ENCODE assay signal across 8 cellular contexts in the genomic region with DNA sequence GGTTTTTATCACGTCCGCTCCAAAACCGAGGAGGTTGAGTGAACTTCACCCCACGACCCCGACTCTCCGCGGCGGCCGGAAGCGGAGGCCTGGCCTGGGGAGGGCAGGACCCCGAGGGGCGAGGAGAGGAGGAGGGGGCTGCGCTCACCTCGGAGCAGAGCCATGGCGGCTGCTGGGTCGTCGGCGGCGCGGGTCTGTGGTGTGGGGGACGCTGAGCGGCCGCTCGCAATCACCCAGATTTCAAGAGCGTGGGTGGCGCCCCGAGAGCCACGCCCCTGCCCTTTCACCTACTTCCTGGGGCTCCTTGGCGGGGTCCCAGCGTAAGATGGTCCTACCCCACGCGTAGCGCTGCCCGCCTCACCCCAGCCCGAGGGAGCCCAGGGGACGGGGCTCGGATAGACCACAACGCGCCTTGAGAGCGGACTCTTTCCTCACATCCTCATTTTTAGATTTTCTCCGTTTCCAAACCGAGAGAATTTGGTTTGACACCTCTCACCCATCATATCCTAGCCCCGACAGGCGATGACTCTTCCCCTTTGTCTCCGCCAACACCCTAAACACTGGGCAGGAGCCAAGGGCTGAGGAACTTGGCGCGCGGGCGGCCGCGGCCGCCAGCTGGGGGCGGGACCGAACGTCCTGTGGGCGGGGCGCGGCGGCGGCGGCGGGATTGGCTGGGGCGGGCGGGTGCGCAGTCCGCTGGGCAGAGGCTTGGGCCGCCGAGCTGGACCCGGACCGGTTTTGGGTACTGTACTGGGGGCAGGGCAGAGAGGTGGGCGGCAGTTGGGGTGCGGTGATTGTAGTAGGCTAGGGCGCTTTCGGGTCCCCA. TPM values are rescaled to one million over a fixed set of nuclear protein-coding genes. Genes with fewer than 3 reads are reported as not detected.
A peak's percentile ranks its signal among the peaks of the same experiment; 100 is the strongest.
DNase-seq lines count a peak whose midpoint lies in the region; ATAC-seq, FAIRE-seq and TF ChIP-seq lines count a peak whose summit lies in the region.

A gene with protein sequence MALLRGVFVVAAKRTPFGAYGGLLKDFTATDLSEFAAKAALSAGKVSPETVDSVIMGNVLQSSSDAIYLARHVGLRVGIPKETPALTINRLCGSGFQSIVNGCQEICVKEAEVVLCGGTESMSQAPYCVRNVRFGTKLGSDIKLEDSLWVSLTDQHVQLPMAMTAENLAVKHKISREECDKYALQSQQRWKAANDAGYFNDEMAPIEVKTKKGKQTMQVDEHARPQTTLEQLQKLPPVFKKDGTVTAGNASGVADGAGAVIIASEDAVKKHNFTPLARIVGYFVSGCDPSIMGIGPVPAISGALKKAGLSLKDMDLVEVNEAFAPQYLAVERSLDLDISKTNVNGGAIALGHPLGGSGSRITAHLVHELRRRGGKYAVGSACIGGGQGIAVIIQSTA (minus strand): TSS at position 213 of the 826 bp plus-strand sequence. CDS start 49 bp downstream, at position 164.

- peak within 1 kb of the TSS; percentile 93 for H3K27ac ChIP-seq in psoas muscle

- peaks cover 12% of the 10 kb centered on the region for H3K4me1 ChIP-seq in psoas muscle

- intact Hi-C loops in T-helper 1 cell treated with Interleukin-12 subunit alpha and Interleukin-12 subunit beta and Interleukin-4 antibody, amounts not matched to agents 30 ng/mL and 1 ng/mL, for 36 hours (cut with micrococcal nuclease) = loop anchor here (1.0 to 5.0 kb wide), 14 partner anchors 25 to 1883 kb away; a partner anchor contains a TSS
- intact Hi-C loops in left cardiac atrium (cut with DNase I) = no loop called here
- intact Hi-C loops in psoas muscle (cut with DNase I) = loop anchor here (10.0 kb wide), 3 partner anchors 319 to 461 kb away; a partner anchor contains a TSS

- H3K36me3 ChIP-seq in psoas muscle (ENCODE audit: insufficient read depth in 1 of 2, low read depth in 1 of 2) = peaks cover 0 to 4% of the 10 kb centered on the region in 2 donors

- 0 to 1% (median 0%) methylated on average over 59 to 74 of the region's 74 CpGs for WGBS in psoas muscle, 3 donors

- TF ChIP-seq CTCF in GM13976 (IDR thresholded peaks at IDR 0.05; ENCODE audit: borderline replicate concordance, control extremely low read depth, extremely low read depth, insufficient read depth, missing control alignments) (no peak), psoas muscle (IDR thresholded peaks at IDR 0.05) (no peak)

- peaks cover 12% of the 10 kb centered on the region for H3K9me3 ChIP-seq in psoas muscle

- peak; percentile 83 for ATAC-seq in HG02763 (IDR thresholded peaks at IDR 0.05; ENCODE audit: unreplicated experiment)
- ATAC-seq in left cardiac atrium = peak; percentile 96 to 98
- ATAC-seq in psoas muscle = peak; percentile 94 to 97 (median 95)

- in situ Hi-C loops in GM13976 (cut with MboI; ENCODE audit: low sequenced_read_pairs, unreplicated experiment) = no loop called here

- FAIRE-seq in urothelium cell line (lab: Jason Lieb, UNC) = peak; percentile 52

- DNase-seq in GM13976 (ENCODE audit: low spot score) (peak; percentile 88), NCI-H1417 (lab: John Stamatoyannopoulos, UW) (peak; percentile 80 to 97 (median 96)), amniotic epithelial cell (ENCODE audit: low read depth) (peak; percentile 80), left cardiac atrium (peak; percentile 89), psoas muscle (peak; percentile 90 to 94), urothelium cell line (ENCODE audit: low spot score) (peak; percentile 81)

- peak within 1 kb of the TSS; percentile 85 for H3K4me3 ChIP-seq in psoas muscle

- H3K27me3 ChIP-seq in psoas muscle (ENCODE audit: insufficient read depth in 3 of 3, low read length in 2 of 3) = no peaks in the 10 kb centered on the region

RNA-seq across cellular contexts. Expression of the gene that starts here (rescaled TPM):
- total RNA-seq in T-helper 1 cell treated with Interleukin-12 subunit alpha and Interleukin-12 subunit beta and Interleukin-4 antibody, amounts not matched to agents 30 ng/mL and 1 ng/mL, for 36 hours = 85.3 and 88.0 TPM in 2 replicates
- total RNA-seq in left cardiac atrium (100 to 1,000 TPM; 137 to 155 TPM), psoas muscle (100 to 1,000 TPM in 2 of 4 donors, 10 to 100 TPM in 2; 75.5 to 158 (median 99.8) TPM)
- polyA plus RNA-seq in psoas muscle = 100 to 1,000 TPM in 1 of 3 donors, 10 to 100 TPM in 2; 77.4 to 101 (median 95.4) TPM

Comparison
In these comparisons a context has a peak if more than half of its experiments do, and no peak if none do; other contexts are left out.
1. Peak in every context shown above with its lines: DNase-seq, ATAC-seq, H3K4me3 ChIP-seq and H3K27ac ChIP-seq.
2. intact Hi-C loops: an anchor here in T-helper 1 cell treated with Interleukin-12 subunit alpha and Interleukin-12 subunit beta and Interleukin-4 antibody, amounts not matched to agents 30 ng/mL and 1 ng/mL, for 36 hours (1.0 to 5.0 kb wide) and psoas muscle (10.0 kb wide); none called in left cardiac atrium.